Comparison of ENCODE assay signal across 1 cellular context in genomic region chr19:6393074-6393981, GRCh38.
A peak's percentile ranks its signal among the peaks of the same experiment; 100 is the strongest.
TF ChIP-seq lines count a peak whose summit lies in the region.

A gene with protein sequence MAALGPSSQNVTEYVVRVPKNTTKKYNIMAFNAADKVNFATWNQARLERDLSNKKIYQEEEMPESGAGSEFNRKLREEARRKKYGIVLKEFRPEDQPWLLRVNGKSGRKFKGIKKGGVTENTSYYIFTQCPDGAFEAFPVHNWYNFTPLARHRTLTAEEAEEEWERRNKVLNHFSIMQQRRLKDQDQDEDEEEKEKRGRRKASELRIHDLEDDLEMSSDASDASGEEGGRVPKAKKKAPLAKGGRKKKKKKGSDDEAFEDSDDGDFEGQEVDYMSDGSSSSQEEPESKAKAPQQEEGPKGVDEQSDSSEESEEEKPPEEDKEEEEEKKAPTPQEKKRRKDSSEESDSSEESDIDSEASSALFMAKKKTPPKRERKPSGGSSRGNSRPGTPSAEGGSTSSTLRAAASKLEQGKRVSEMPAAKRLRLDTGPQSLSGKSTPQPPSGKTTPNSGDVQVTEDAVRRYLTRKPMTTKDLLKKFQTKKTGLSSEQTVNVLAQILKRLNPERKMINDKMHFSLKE (minus strand): TSS chr19:6393164. CDS start chr19:6392995, 169 bp downstream.

TF ChIP-seq in HepG2, 621 proteins besides CTCF, POLR2A, EP300 and RAD21 (continued from another document and continues in another):
- TF ChIP-seq ZNF18 (CRISPR knock-in tag; IDR thresholded peaks at IDR 0.05; ENCODE audit: insufficient replicate concordance) (peak; percentile 65), ZNF354B (CRISPR knock-in tag; IDR thresholded peaks at IDR 0.05) (no peak), ZNF451 (CRISPR knock-in tag; IDR thresholded peaks at IDR 0.05) (no peak), U2AF1 (optimal IDR thresholded peaks at IDR 0.05; ENCODE audit: low read depth, low read length) (no peak), NR2F2 (IDR thresholded peaks at IDR 0.05; ENCODE audit: borderline replicate concordance, low read depth) (0 out of 2 replicates have a peak, but pooled peaks have one; percentile 25), CEBPB (IDR thresholded peaks at IDR 0.05; ENCODE audit: borderline replicate concordance, low read depth, low read length) (no peak), HOXA9 (CRISPR knock-in tag; IDR thresholded peaks at IDR 0.05; ENCODE audit: borderline replicate concordance) (no peak), NCOA1 (CRISPR knock-in tag; IDR thresholded peaks at IDR 0.05) (no peak), HMG20B (CRISPR knock-in tag; conservative IDR thresholded peaks at IDR 0.05) (no peak), MED13 (CRISPR knock-in tag; IDR thresholded peaks at IDR 0.05) (no peak), STAT6 (CRISPR knock-in tag; IDR thresholded peaks at IDR 0.05; ENCODE audit: borderline replicate concordance) (no peak), NFKBIZ (CRISPR knock-in tag; IDR thresholded peaks at IDR 0.05) (no peak), ZMYM4 (CRISPR knock-in tag; IDR thresholded peaks at IDR 0.05) (no peak), PRPF4 (IDR thresholded peaks at IDR 0.05; ENCODE audit: low read depth, low read length, poor library complexity, severe bottlenecking) (no peak), ZNF232 (CRISPR knock-in tag; IDR thresholded peaks at IDR 0.05; ENCODE audit: borderline replicate concordance) (no peak), CHCHD3 (CRISPR knock-in tag; IDR thresholded peaks at IDR 0.05) (no peak), RARA (CRISPR knock-in tag; IDR thresholded peaks at IDR 0.05) (no peak), ZNF180 (CRISPR knock-in tag; IDR thresholded peaks at IDR 0.05; ENCODE audit: borderline replicate concordance, low read depth) (no peak), TBP (CRISPR knock-in tag; IDR thresholded peaks at IDR 0.05) (no peak), FLYWCH1 (CRISPR knock-in tag; IDR thresholded peaks at IDR 0.05) (no peak), RBFOX2 (IDR thresholded peaks at IDR 0.05; ENCODE audit: low read depth, low read length) (peak; percentile 73), DMTF1 (CRISPR knock-in tag; IDR thresholded peaks at IDR 0.05) (no peak), ZBTB3 (CRISPR knock-in tag; IDR thresholded peaks at IDR 0.05; ENCODE audit: borderline replicate concordance, low read depth) (no peak), ZNF546 (CRISPR knock-in tag; conservative IDR thresholded peaks at IDR 0.05) (no peak), FOXO1 (CRISPR knock-in tag; IDR thresholded peaks at IDR 0.05) (no peak), MLLT10 (CRISPR knock-in tag; IDR thresholded peaks at IDR 0.05) (no peak), DNMT3B (CRISPR knock-in tag; conservative IDR thresholded peaks at IDR 0.05) (no peak), KMT2B (CRISPR knock-in tag; IDR thresholded peaks at IDR 0.05) (peak; percentile 50), ZBTB26 (CRISPR knock-in tag; IDR thresholded peaks at IDR 0.05; ENCODE audit: borderline replicate concordance) (no peak; the same call in 1 of the 2 replicates), SP5 (CRISPR knock-in tag; IDR thresholded peaks at IDR 0.05; ENCODE audit: borderline replicate concordance, low read depth) (no peak), ZNF775 (CRISPR knock-in tag; IDR thresholded peaks at IDR 0.05; ENCODE audit: borderline replicate concordance) (no peak), HINFP (CRISPR knock-in tag; IDR thresholded peaks at IDR 0.05; ENCODE audit: low read depth) (no peak)
- TF ChIP-seq, protein P1, sequence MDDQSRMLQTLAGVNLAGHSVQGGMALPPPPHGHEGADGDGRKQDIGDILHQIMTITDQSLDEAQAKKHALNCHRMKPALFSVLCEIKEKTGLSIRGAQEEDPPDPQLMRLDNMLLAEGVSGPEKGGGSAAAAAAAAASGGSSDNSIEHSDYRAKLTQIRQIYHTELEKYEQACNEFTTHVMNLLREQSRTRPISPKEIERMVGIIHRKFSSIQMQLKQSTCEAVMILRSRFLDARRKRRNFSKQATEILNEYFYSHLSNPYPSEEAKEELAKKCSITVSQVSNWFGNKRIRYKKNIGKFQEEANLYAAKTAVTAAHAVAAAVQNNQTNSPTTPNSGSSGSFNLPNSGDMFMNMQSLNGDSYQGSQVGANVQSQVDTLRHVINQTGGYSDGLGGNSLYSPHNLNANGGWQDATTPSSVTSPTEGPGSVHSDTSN (CRISPR knock-in tag; IDR thresholded peaks at IDR 0.05; ENCODE audit: borderline replicate concordance), result no peak
- TF ChIP-seq, protein P2, sequence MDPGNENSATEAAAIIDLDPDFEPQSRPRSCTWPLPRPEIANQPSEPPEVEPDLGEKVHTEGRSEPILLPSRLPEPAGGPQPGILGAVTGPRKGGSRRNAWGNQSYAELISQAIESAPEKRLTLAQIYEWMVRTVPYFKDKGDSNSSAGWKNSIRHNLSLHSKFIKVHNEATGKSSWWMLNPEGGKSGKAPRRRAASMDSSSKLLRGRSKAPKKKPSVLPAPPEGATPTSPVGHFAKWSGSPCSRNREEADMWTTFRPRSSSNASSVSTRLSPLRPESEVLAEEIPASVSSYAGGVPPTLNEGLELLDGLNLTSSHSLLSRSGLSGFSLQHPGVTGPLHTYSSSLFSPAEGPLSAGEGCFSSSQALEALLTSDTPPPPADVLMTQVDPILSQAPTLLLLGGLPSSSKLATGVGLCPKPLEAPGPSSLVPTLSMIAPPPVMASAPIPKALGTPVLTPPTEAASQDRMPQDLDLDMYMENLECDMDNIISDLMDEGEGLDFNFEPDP (CRISPR knock-in tag; conservative IDR thresholded peaks at IDR 0.05), result no peak
- TF ChIP-seq, protein P3, sequence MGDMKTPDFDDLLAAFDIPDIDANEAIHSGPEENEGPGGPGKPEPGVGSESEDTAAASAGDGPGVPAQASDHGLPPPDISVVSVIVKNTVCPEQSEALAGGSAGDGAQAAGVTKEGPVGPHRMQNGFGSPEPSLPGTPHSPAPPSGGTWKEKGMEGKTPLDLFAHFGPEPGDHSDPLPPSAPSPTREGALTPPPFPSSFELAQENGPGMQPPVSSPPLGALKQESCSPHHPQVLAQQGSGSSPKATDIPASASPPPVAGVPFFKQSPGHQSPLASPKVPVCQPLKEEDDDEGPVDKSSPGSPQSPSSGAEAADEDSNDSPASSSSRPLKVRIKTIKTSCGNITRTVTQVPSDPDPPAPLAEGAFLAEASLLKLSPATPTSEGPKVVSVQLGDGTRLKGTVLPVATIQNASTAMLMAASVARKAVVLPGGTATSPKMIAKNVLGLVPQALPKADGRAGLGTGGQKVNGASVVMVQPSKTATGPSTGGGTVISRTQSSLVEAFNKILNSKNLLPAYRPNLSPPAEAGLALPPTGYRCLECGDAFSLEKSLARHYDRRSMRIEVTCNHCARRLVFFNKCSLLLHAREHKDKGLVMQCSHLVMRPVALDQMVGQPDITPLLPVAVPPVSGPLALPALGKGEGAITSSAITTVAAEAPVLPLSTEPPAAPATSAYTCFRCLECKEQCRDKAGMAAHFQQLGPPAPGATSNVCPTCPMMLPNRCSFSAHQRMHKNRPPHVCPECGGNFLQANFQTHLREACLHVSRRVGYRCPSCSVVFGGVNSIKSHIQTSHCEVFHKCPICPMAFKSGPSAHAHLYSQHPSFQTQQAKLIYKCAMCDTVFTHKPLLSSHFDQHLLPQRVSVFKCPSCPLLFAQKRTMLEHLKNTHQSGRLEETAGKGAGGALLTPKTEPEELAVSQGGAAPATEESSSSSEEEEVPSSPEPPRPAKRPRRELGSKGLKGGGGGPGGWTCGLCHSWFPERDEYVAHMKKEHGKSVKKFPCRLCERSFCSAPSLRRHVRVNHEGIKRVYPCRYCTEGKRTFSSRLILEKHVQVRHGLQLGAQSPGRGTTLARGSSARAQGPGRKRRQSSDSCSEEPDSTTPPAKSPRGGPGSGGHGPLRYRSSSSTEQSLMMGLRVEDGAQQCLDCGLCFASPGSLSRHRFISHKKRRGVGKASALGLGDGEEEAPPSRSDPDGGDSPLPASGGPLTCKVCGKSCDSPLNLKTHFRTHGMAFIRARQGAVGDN (CRISPR knock-in tag; IDR thresholded peaks at IDR 0.05), result peak; percentile 88
- TF ChIP-seq, protein P4, sequence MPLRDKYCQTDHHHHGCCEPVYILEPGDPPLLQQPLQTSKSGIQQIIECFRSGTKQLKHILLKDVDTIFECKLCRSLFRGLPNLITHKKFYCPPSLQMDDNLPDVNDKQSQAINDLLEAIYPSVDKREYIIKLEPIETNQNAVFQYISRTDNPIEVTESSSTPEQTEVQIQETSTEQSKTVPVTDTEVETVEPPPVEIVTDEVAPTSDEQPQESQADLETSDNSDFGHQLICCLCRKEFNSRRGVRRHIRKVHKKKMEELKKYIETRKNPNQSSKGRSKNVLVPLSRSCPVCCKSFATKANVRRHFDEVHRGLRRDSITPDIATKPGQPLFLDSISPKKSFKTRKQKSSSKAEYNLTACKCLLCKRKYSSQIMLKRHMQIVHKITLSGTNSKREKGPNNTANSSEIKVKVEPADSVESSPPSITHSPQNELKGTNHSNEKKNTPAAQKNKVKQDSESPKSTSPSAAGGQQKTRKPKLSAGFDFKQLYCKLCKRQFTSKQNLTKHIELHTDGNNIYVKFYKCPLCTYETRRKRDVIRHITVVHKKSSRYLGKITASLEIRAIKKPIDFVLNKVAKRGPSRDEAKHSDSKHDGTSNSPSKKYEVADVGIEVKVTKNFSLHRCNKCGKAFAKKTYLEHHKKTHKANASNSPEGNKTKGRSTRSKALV (CRISPR knock-in tag; IDR thresholded peaks at IDR 0.05), result no peak
- TF ChIP-seq, protein P5, sequence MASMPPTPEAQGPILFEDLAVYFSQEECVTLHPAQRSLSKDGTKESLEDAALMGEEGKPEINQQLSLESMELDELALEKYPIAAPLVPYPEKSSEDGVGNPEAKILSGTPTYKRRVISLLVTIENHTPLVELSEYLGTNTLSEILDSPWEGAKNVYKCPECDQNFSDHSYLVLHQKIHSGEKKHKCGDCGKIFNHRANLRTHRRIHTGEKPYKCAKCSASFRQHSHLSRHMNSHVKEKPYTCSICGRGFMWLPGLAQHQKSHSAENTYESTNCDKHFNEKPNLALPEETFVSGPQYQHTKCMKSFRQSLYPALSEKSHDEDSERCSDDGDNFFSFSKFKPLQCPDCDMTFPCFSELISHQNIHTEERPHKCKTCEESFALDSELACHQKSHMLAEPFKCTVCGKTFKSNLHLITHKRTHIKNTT (CRISPR knock-in tag; IDR thresholded peaks at IDR 0.05), result no peak
